In genomic region chr16:65309294-65309850, GRCh38 we compare ENCODE assay signal across 23 cellular contexts.
"Had no signal": no experiment of that assay in that cellular context is flagged by ENCODE, and none has a peak within 500 bp of the region (broad histone marks: within the 10 kb centered on the region; RNA-seq: fewer than 3 reads in every experiment).

No MANE protein-coding gene starts in this region.

- DNase-seq: activated CD4-positive, alpha-beta T cell treated with anti-CD3 and anti-CD28 coated beads, Interleukin-2, amount 10 ng/mL, durations not matched to agents 7 days and 5 days; activated CD4-positive, CD25-positive, alpha-beta regulatory T cell treated with anti-CD3 and anti-CD28 coated beads, Interleukin-2, amount 50 U/mL, for 72 hours; activated CD8-positive, alpha-beta memory T cell treated with anti-CD3 and anti-CD28 coated beads, Interleukin-2, amount 10 ng/mL, durations not matched to agents 7 days and 5 days; activated CD8-positive, alpha-beta T cell treated with anti-CD3 and anti-CD28 coated beads for 36 hours; activated gamma-delta T cell; activated naive CD4-positive, alpha-beta T cell treated with anti-CD3 and anti-CD28 coated beads, Interleukin-2, amount 50 U/mL, for 16 hours; activated naive CD8-positive, alpha-beta T cell treated with anti-CD3 and anti-CD28 coated beads, Interleukin-2, amount 50 U/mL, for 24 hours; activated T-cell treated with anti-CD3 and anti-CD28 coated beads for 4 hours; aorta; heart right ventricle; left lung; ovary; psoas muscle; right cardiac atrium; stimulated activated CD4-positive, alpha-beta T cell treated with anti-CD3 and anti-CD28 coated beads, Interleukin-2, amount 100 ng/mL, for 24 hours; stimulated activated naive CD8-positive, alpha-beta T cell treated with anti-CD3 and anti-CD28 coated beads, Interleukin-15, amount 100 ng/mL, for 72 hours had no signal

- H3K27ac ChIP-seq: epithelial cell of prostate, left lung, neutrophil, ovary, psoas muscle, skin epidermis, suprapubic skin, tibial nerve, VCaP had no signal

- H3K4me1 ChIP-seq: left lung, suprapubic skin, tibial nerve had no signal

- H3K36me3 ChIP-seq: heart right ventricle, left lung, neutrophil, ovary, suprapubic skin, tibial nerve had no signal

- H3K9me3 ChIP-seq: heart right ventricle, left lung, neutrophil, ovary, psoas muscle, suprapubic skin, tibial nerve had no signal

- H3K27me3 ChIP-seq: heart right ventricle, left lung, neutrophil, ovary, suprapubic skin, tibial nerve had no signal

- H3K4me3 ChIP-seq: heart right ventricle, left lung, lung, ovary, psoas muscle, skin epidermis, suprapubic skin, tibial nerve had no signal
